In the genomic region with DNA sequence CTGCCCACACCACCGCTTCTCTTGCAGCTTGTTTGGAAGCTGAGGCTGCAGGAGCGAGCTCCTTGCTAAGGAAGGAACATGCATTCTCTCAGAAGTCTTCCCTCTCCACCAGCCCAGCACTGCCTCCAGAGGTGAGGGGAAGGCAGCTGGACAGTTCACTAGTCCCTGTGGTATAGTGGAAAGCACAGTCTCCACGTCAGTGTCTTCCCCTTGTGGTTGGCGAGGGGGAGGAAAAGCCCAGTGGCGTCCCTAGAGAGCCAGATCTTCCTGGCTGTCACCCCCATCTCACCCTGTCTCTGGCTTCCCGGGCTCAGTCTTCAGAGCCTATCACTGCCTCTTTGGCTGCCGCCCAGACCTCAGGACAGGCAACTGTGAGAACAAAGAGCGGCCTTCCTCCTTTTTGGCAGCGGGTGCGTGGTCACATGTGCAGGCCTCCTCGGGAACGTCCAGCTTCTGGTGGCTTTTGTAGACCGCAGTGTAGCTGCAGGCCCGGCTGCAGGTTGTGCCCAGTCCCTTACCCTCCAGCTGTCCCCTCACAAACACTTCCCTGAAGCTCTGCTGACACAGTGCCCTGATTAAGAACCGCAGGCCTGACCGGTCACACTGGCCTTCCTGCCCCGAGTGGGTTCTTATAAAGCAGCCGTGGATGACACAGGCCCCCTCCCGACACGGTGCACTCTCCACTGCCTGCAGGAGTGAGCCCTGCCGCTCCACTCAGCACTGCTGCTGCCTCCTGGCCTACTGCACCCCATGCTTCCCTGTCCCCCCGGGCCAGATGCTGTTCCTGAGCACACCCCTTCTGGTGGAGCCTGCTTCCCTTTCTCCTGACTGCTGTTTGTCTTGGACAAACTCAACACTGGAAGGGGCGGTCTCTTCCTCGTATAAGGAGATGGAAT, we compare ENCODE assay signal across 8 cellular contexts.
A peak's percentile ranks its signal among the peaks of the same experiment; 100 is the strongest.
DNase-seq lines count a peak whose midpoint lies in the region; ATAC-seq and TF ChIP-seq lines count a peak whose summit lies in the region.

No MANE protein-coding gene starts in this region.

- H3K4me1 ChIP-seq in mucosa of descending colon (ENCODE audit: low read depth): no peaks in the 10 kb centered on the region
- peaks cover 19 to 34% (median 23%) of the 10 kb centered on the region in 4 donors for H3K4me1 ChIP-seq in upper lobe of left lung

- TF ChIP-seq CTCF in mucosa of descending colon (IDR thresholded peaks at IDR 0.05) (no peak), upper lobe of left lung (IDR thresholded peaks at IDR 0.05) (peak in 5 of 6 experiments; percentile 11 to 53 (median 36))

- ATAC-seq in mucosa of descending colon: peak; percentile 59
- peak; percentile 76 to 80 for ATAC-seq in upper lobe of left lung (ENCODE audit: low FRiP score in 2 of 2)
- ATAC-seq in HG02973 (IDR thresholded peaks at IDR 0.05; ENCODE audit: unreplicated experiment): no peak

- no peaks in the 10 kb centered on the region for H3K36me3 ChIP-seq in mucosa of descending colon (ENCODE audit: low read depth)
- H3K36me3 ChIP-seq in upper lobe of left lung: no peaks in the 10 kb centered on the region

- H3K27me3 ChIP-seq in upper lobe of left lung: no peaks in the 10 kb centered on the region

- intact Hi-C loops in mucosa of descending colon (cut with DNase I, micrococcal nuclease): no loop called here

- WGBS in upper lobe of left lung, 2 donors: 38 to 40% methylated on average over 12 to 24 of the region's 24 CpGs

- DNase-seq in NCI-H82 (lab: John Stamatoyannopoulos, UW) (peak; percentile 15), NCI-H82 treated with DMSO at 0.1 percent for 48 hours (lab: John Stamatoyannopoulos, UW; ENCODE audit: unreplicated experiment) (no peak), NOMO-1 treated with DMSO at 0.1 percent for 48 hours (lab: John Stamatoyannopoulos, UW; ENCODE audit: unreplicated experiment) (peak; percentile 15), dermis blood vessel endothelial cell (peak; percentile 38), mucosa of descending colon (peak; percentile 65 to 85 (median 65)), upper lobe of left lung (peak; percentile 71 to 85), 8988T (no peak)

- no peak for TF ChIP-seq POLR2A in upper lobe of left lung (IDR thresholded peaks at IDR 0.05)

- H3K27ac ChIP-seq in upper lobe of left lung: peak overlapping the region; percentile 26 to 69 (median 68)

- no peak for TF ChIP-seq EP300 in upper lobe of left lung (IDR thresholded peaks at IDR 0.05)

- H3K9me3 ChIP-seq in mucosa of descending colon (no peaks in the 10 kb centered on the region), upper lobe of left lung (no peaks in the 10 kb centered on the region)

- no peak overlapping the region for H3K4me3 ChIP-seq in mucosa of descending colon
- H3K4me3 ChIP-seq in upper lobe of left lung: peak overlapping the region in 2 of 4 donors; percentile 15 to 19

Comparison
In these comparisons a context has a peak if more than half of its experiments do, and no peak if none do; other contexts are left out.
1. DNase-seq: peak in NCI-H82 (single experiment), NOMO-1 treated with DMSO at 0.1 percent for 48 hours (single experiment), dermis blood vessel endothelial cell (single experiment), mucosa of descending colon (3 of 3) and upper lobe of left lung (2 of 2); none in NCI-H82 treated with DMSO at 0.1 percent for 48 hours (single experiment) and 8988T (single experiment).